1 cellular context compared by ENCODE assay signal in the genomic region with DNA sequence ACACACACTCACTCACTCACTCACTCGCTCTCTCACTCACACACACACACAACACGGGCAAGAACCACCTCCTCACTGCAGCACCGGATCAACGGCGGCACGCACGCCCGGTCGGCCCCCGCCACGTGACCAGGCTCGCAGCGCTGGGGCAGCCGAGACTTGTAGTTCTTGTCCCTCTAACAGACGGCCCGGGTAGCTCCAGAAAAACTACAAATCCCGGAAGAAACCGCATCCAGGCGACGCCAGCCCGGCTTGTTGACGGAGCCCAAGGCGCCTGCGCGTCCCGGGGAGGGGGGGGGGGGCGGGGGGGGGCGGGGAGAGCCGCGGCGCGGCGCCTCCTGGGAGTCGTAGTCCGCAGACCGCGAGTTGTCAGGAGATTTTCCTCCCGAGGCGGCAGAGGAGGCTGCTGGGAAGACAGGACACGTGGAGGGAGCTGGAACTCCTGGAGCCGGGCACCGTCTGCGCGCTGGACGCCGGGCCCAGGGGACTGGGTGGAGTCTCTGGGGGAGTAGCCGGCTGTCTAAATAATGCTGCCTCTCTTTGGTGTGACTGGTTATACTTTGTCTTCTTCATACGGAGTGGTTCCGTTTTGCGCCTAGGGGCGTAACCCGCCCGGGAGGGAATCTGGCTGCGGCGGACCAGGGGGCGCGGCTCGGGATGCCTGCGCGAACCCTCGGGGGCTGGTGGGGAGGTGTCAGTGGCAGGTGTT.
A peak's percentile ranks its signal among the peaks of the same experiment; 100 is the strongest.
TF ChIP-seq lines count a peak whose summit lies in the region.

A gene with protein sequence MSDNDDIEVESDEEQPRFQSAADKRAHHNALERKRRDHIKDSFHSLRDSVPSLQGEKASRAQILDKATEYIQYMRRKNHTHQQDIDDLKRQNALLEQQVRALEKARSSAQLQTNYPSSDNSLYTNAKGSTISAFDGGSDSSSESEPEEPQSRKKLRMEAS (minus strand): TSS at position 77 of the 709 bp plus-strand sequence. CDS start 178 bp downstream, outside the sequence.

TF ChIP-seq in GM12878, 131 proteins besides CTCF, POLR2A, EP300 and RAD21 (continued from another document):
- peak; percentile 86 for TF ChIP-seq RUNX3 (IDR thresholded peaks at IDR 0.05; ENCODE audit: low read length)
- TF ChIP-seq, protein P1, sequence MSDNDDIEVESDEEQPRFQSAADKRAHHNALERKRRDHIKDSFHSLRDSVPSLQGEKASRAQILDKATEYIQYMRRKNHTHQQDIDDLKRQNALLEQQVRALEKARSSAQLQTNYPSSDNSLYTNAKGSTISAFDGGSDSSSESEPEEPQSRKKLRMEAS (IDR thresholded peaks at IDR 0.05; ENCODE audit: low read depth, low read length): peak; percentile 98
- TF ChIP-seq, protein P2, sequence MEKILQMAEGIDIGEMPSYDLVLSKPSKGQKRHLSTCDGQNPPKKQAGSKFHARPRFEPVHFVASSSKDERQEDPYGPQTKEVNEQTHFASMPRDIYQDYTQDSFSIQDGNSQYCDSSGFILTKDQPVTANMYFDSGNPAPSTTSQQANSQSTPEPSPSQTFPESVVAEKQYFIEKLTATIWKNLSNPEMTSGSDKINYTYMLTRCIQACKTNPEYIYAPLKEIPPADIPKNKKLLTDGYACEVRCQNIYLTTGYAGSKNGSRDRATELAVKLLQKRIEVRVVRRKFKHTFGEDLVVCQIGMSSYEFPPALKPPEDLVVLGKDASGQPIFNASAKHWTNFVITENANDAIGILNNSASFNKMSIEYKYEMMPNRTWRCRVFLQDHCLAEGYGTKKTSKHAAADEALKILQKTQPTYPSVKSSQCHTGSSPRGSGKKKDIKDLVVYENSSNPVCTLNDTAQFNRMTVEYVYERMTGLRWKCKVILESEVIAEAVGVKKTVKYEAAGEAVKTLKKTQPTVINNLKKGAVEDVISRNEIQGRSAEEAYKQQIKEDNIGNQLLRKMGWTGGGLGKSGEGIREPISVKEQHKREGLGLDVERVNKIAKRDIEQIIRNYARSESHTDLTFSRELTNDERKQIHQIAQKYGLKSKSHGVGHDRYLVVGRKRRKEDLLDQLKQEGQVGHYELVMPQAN (conservative IDR thresholded peaks at IDR 0.05): peak; percentile 62; the same call in 1 of the 2 replicates
- TF ChIP-seq MYB (IDR thresholded peaks at IDR 0.05; ENCODE audit: borderline replicate concordance, low read depth, low read length): 0 out of 2 replicates have a peak, but pooled peaks have one; percentile 32
- peak; percentile 96 for TF ChIP-seq RAD51 (IDR thresholded peaks at IDR 0.05)
- TF ChIP-seq TARDBP (IDR thresholded peaks at IDR 0.05; ENCODE audit: borderline replicate concordance): peak; percentile 91
- no peak for TF ChIP-seq SMC3 (IDR thresholded peaks at IDR 0.05; ENCODE audit: borderline replicate concordance, low read length)
- TF ChIP-seq SIX5 (IDR thresholded peaks at IDR 0.05; ENCODE audit: low read depth, low read length, severe bottlenecking): peak; percentile 96
- no peak for TF ChIP-seq ETV6 (conservative IDR thresholded peaks at IDR 0.05 in 1 of 2, IDR thresholded peaks at IDR 0.05 in 1 of 2; ENCODE audit: borderline replicate concordance in 1 of 2, low read depth in 1 of 2)
- peak; percentile 92 for TF ChIP-seq CREB1 (IDR thresholded peaks at IDR 0.05; ENCODE audit: low read depth)
- TF ChIP-seq, protein P3, sequence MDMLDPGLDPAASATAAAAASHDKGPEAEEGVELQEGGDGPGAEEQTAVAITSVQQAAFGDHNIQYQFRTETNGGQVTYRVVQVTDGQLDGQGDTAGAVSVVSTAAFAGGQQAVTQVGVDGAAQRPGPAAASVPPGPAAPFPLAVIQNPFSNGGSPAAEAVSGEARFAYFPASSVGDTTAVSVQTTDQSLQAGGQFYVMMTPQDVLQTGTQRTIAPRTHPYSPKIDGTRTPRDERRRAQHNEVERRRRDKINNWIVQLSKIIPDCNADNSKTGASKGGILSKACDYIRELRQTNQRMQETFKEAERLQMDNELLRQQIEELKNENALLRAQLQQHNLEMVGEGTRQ (IDR thresholded peaks at IDR 0.05; ENCODE audit: borderline replicate concordance, low read depth, low read length): peak; percentile 93
- TF ChIP-seq CBX3 (IDR thresholded peaks at IDR 0.05; ENCODE audit: borderline replicate concordance, low read depth): no peak
- peak; percentile 98 for TF ChIP-seq IKZF1 (conservative IDR thresholded peaks at IDR 0.05)
- TF ChIP-seq ZSCAN29 (IDR thresholded peaks at IDR 0.05): no peak
- no peak for TF ChIP-seq SUZ12 (IDR thresholded peaks at IDR 0.05; ENCODE audit: unreplicated experiment)
- 0 out of 2 replicates have a peak, but pooled peaks have one; percentile 38 for TF ChIP-seq NRF1 (conservative IDR thresholded peaks at IDR 0.05; ENCODE audit: low read depth, low read length)
- TF ChIP-seq RELA (IDR thresholded peaks at IDR 0.05; ENCODE audit: borderline replicate concordance, partially characterized antibody): peak; percentile 54
- no peak for TF ChIP-seq BACH1 (IDR thresholded peaks at IDR 0.05; ENCODE audit: borderline replicate concordance)
- peak; percentile 62; the same call in 1 of the 2 replicates for TF ChIP-seq CBFB (IDR thresholded peaks at IDR 0.05; ENCODE audit: low read depth)
- TF ChIP-seq POLR2AphosphoS5 (IDR thresholded peaks at IDR 0.05; ENCODE audit: low read length): peak; percentile 82
- TF ChIP-seq ATF7 (IDR thresholded peaks at IDR 0.05; ENCODE audit: low read depth): peak; percentile 69
- TF ChIP-seq SIN3A (IDR thresholded peaks at IDR 0.05; ENCODE audit: low read depth, low read length): peak; percentile 85; the same call in 1 of the 2 replicates
- peak; percentile 33 for TF ChIP-seq MYC (IDR thresholded peaks at IDR 0.05; ENCODE audit: insufficient read depth, insufficient read length, insufficient replicate concordance, low read length, severe bottlenecking)
- TF ChIP-seq HCFC1 (IDR thresholded peaks at IDR 0.05; ENCODE audit: low read length): peak; percentile 98
- peak; percentile 65; the same call in 1 of the 2 replicates for TF ChIP-seq CHD2 (IDR thresholded peaks at IDR 0.05; ENCODE audit: borderline replicate concordance, low read depth, low read length)
- peak; percentile 44; the same call in 1 of the 2 replicates for TF ChIP-seq TBL1XR1 (IDR thresholded peaks at IDR 0.05; ENCODE audit: low read depth, low read length)
- TF ChIP-seq NBN (IDR thresholded peaks at IDR 0.05): 0 out of 2 replicates have a peak, but pooled peaks have one; percentile 49
- TF ChIP-seq IRF4 (IDR thresholded peaks at IDR 0.05; ENCODE audit: low read depth, low read length): no peak
- TF ChIP-seq IKZF2 (IDR thresholded peaks at IDR 0.05): peak in 1 of 2 experiments; percentile 56; a peak in 3 of 4 replicates
- TF ChIP-seq, protein P4, sequence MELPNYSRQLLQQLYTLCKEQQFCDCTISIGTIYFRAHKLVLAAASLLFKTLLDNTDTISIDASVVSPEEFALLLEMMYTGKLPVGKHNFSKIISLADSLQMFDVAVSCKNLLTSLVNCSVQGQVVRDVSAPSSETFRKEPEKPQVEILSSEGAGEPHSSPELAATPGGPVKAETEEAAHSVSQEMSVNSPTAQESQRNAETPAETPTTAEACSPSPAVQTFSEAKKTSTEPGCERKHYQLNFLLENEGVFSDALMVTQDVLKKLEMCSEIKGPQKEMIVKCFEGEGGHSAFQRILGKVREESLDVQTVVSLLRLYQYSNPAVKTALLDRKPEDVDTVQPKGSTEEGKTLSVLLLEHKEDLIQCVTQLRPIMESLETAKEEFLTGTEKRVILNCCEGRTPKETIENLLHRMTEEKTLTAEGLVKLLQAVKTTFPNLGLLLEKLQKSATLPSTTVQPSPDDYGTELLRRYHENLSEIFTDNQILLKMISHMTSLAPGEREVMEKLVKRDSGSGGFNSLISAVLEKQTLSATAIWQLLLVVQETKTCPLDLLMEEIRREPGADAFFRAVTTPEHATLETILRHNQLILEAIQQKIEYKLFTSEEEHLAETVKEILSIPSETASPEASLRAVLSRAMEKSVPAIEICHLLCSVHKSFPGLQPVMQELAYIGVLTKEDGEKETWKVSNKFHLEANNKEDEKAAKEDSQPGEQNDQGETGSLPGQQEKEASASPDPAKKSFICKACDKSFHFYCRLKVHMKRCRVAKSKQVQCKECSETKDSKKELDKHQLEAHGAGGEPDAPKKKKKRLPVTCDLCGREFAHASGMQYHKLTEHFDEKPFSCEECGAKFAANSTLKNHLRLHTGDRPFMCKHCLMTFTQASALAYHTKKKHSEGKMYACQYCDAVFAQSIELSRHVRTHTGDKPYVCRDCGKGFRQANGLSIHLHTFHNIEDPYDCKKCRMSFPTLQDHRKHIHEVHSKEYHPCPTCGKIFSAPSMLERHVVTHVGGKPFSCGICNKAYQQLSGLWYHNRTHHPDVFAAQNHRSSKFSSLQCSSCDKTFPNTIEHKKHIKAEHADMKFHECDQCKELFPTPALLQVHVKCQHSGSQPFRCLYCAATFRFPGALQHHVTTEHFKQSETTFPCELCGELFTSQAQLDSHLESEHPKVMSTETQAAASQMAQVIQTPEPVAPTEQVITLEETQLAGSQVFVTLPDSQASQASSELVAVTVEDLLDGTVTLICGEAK (IDR thresholded peaks at IDR 0.05; ENCODE audit: borderline replicate concordance): peak; percentile 35; the same call in 1 of the 2 replicates
- TF ChIP-seq, protein P5, sequence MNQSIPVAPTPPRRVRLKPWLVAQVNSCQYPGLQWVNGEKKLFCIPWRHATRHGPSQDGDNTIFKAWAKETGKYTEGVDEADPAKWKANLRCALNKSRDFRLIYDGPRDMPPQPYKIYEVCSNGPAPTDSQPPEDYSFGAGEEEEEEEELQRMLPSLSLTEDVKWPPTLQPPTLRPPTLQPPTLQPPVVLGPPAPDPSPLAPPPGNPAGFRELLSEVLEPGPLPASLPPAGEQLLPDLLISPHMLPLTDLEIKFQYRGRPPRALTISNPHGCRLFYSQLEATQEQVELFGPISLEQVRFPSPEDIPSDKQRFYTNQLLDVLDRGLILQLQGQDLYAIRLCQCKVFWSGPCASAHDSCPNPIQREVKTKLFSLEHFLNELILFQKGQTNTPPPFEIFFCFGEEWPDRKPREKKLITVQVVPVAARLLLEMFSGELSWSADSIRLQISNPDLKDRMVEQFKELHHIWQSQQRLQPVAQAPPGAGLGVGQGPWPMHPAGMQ (IDR thresholded peaks at IDR 0.05; ENCODE audit: borderline replicate concordance): no peak
- TF ChIP-seq, protein P6, sequence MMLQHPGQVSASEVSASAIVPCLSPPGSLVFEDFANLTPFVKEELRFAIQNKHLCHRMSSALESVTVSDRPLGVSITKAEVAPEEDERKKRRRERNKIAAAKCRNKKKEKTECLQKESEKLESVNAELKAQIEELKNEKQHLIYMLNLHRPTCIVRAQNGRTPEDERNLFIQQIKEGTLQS (IDR thresholded peaks at IDR 0.05; ENCODE audit: borderline replicate concordance, extremely low read depth, low read depth, low read length): peak; percentile 97
- TF ChIP-seq, protein P7, sequence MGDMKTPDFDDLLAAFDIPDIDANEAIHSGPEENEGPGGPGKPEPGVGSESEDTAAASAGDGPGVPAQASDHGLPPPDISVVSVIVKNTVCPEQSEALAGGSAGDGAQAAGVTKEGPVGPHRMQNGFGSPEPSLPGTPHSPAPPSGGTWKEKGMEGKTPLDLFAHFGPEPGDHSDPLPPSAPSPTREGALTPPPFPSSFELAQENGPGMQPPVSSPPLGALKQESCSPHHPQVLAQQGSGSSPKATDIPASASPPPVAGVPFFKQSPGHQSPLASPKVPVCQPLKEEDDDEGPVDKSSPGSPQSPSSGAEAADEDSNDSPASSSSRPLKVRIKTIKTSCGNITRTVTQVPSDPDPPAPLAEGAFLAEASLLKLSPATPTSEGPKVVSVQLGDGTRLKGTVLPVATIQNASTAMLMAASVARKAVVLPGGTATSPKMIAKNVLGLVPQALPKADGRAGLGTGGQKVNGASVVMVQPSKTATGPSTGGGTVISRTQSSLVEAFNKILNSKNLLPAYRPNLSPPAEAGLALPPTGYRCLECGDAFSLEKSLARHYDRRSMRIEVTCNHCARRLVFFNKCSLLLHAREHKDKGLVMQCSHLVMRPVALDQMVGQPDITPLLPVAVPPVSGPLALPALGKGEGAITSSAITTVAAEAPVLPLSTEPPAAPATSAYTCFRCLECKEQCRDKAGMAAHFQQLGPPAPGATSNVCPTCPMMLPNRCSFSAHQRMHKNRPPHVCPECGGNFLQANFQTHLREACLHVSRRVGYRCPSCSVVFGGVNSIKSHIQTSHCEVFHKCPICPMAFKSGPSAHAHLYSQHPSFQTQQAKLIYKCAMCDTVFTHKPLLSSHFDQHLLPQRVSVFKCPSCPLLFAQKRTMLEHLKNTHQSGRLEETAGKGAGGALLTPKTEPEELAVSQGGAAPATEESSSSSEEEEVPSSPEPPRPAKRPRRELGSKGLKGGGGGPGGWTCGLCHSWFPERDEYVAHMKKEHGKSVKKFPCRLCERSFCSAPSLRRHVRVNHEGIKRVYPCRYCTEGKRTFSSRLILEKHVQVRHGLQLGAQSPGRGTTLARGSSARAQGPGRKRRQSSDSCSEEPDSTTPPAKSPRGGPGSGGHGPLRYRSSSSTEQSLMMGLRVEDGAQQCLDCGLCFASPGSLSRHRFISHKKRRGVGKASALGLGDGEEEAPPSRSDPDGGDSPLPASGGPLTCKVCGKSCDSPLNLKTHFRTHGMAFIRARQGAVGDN (IDR thresholded peaks at IDR 0.05): peak; percentile 73
- 0 out of 2 replicates have a peak, but pooled peaks have one; percentile 22 for TF ChIP-seq ASH2L (IDR thresholded peaks at IDR 0.05; ENCODE audit: borderline replicate concordance, low read depth)
- TF ChIP-seq TAF1 (IDR thresholded peaks at IDR 0.05; ENCODE audit: borderline replicate concordance, low read depth, low read length): peak; percentile 77; the same call in 1 of the 2 replicates
- peak; percentile 85 for TF ChIP-seq MXI1 (IDR thresholded peaks at IDR 0.05; ENCODE audit: low read depth, low read length)
- TF ChIP-seq BHLHE40 (IDR thresholded peaks at IDR 0.05; ENCODE audit: borderline replicate concordance in 1 of 2, low read depth in 2 of 2, low read length in 1 of 2): peak; percentile 92 to 95
- TF ChIP-seq EED (IDR thresholded peaks at IDR 0.05; ENCODE audit: low read depth): peak; percentile 18; the same call in 1 of the 2 replicates
- TF ChIP-seq, protein P8, sequence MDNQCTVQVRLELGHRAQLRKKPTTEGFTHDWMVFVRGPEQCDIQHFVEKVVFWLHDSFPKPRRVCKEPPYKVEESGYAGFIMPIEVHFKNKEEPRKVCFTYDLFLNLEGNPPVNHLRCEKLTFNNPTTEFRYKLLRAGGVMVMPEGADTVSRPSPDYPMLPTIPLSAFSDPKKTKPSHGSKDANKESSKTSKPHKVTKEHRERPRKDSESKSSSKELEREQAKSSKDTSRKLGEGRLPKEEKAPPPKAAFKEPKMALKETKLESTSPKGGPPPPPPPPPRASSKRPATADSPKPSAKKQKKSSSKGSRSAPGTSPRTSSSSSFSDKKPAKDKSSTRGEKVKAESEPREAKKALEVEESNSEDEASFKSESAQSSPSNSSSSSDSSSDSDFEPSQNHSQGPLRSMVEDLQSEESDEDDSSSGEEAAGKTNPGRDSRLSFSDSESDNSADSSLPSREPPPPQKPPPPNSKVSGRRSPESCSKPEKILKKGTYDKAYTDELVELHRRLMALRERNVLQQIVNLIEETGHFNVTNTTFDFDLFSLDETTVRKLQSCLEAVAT (IDR thresholded peaks at IDR 0.05): peak; percentile 47; the same call in 1 of the 2 replicates
